ENCODE assay signal across 1 cellular context in the genomic region with DNA sequence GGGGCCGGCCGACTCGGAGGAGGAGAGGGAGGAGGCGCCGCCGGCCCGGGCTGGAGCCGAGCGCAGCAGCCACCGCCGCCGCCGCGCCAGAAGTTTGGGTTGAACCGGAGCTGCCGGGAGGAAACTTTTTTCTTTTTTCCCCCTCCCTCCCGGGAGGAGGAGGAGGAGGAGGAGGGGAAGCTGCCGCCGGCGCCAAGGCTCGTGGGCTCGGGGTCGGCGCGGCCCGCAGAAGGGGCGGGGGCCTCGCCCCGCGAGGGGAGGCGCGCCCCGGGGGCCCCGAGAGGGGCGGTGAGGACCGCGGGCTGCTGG.
TF ChIP-seq lines count a peak whose summit lies in the region.

No MANE protein-coding gene starts in this region.

TF ChIP-seq in HepG2, 621 proteins besides CTCF, POLR2A, EP300 and RAD21 (continued from another document):
- TF ChIP-seq, protein P1, sequence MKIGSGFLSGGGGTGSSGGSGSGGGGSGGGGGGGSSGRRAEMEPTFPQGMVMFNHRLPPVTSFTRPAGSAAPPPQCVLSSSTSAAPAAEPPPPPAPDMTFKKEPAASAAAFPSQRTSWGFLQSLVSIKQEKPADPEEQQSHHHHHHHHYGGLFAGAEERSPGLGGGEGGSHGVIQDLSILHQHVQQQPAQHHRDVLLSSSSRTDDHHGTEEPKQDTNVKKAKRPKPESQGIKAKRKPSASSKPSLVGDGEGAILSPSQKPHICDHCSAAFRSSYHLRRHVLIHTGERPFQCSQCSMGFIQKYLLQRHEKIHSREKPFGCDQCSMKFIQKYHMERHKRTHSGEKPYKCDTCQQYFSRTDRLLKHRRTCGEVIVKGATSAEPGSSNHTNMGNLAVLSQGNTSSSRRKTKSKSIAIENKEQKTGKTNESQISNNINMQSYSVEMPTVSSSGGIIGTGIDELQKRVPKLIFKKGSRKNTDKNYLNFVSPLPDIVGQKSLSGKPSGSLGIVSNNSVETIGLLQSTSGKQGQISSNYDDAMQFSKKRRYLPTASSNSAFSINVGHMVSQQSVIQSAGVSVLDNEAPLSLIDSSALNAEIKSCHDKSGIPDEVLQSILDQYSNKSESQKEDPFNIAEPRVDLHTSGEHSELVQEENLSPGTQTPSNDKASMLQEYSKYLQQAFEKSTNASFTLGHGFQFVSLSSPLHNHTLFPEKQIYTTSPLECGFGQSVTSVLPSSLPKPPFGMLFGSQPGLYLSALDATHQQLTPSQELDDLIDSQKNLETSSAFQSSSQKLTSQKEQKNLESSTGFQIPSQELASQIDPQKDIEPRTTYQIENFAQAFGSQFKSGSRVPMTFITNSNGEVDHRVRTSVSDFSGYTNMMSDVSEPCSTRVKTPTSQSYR (CRISPR knock-in tag; IDR thresholded peaks at IDR 0.05; ENCODE audit: borderline replicate concordance): 0 out of 2 replicates have a peak, but pooled peaks have one; percentile 0
- TF ChIP-seq MAZ (IDR thresholded peaks at IDR 0.05; ENCODE audit: borderline replicate concordance, low read depth, low read length): no peak; the same call in 1 of the 2 replicates
- TF ChIP-seq MAZ (CRISPR knock-in tag; IDR thresholded peaks at IDR 0.05; ENCODE audit: low read depth): peak; percentile 9; the same call in 1 of the 2 replicates
- TF ChIP-seq, protein P2, sequence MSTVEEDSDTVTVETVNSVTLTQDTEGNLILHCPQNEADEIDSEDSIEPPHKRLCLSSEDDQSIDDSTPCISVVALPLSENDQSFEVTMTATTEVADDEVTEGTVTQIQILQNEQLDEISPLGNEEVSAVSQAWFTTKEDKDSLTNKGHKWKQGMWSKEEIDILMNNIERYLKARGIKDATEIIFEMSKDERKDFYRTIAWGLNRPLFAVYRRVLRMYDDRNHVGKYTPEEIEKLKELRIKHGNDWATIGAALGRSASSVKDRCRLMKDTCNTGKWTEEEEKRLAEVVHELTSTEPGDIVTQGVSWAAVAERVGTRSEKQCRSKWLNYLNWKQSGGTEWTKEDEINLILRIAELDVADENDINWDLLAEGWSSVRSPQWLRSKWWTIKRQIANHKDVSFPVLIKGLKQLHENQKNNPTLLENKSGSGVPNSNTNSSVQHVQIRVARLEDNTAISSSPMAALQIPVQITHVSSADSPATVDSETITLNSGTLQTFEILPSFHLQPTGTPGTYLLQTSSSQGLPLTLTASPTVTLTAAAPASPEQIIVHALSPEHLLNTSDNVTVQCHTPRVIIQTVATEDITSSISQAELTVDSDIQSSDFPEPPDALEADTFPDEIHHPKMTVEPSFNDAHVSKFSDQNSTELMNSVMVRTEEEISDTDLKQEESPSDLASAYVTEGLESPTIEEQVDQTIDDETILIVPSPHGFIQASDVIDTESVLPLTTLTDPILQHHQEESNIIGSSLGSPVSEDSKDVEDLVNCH (CRISPR knock-in tag; IDR thresholded peaks at IDR 0.05): no peak
- TF ChIP-seq GATAD2A (CRISPR knock-in tag; IDR thresholded peaks at IDR 0.05): no peak
- no peak for TF ChIP-seq ZNF33A (CRISPR knock-in tag; IDR thresholded peaks at IDR 0.05; ENCODE audit: borderline replicate concordance)
- no peak for TF ChIP-seq RBM39 (IDR thresholded peaks at IDR 0.05; ENCODE audit: low read depth, low read length, poor library complexity, severe bottlenecking)
- TF ChIP-seq, protein P3, sequence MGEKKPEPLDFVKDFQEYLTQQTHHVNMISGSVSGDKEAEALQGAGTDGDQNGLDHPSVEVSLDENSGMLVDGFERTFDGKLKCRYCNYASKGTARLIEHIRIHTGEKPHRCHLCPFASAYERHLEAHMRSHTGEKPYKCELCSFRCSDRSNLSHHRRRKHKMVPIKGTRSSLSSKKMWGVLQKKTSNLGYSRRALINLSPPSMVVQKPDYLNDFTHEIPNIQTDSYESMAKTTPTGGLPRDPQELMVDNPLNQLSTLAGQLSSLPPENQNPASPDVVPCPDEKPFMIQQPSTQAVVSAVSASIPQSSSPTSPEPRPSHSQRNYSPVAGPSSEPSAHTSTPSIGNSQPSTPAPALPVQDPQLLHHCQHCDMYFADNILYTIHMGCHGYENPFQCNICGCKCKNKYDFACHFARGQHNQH (CRISPR knock-in tag; IDR thresholded peaks at IDR 0.05): 0 out of 2 replicates have a peak, but pooled peaks have one; percentile 4
- TF ChIP-seq, protein P4, sequence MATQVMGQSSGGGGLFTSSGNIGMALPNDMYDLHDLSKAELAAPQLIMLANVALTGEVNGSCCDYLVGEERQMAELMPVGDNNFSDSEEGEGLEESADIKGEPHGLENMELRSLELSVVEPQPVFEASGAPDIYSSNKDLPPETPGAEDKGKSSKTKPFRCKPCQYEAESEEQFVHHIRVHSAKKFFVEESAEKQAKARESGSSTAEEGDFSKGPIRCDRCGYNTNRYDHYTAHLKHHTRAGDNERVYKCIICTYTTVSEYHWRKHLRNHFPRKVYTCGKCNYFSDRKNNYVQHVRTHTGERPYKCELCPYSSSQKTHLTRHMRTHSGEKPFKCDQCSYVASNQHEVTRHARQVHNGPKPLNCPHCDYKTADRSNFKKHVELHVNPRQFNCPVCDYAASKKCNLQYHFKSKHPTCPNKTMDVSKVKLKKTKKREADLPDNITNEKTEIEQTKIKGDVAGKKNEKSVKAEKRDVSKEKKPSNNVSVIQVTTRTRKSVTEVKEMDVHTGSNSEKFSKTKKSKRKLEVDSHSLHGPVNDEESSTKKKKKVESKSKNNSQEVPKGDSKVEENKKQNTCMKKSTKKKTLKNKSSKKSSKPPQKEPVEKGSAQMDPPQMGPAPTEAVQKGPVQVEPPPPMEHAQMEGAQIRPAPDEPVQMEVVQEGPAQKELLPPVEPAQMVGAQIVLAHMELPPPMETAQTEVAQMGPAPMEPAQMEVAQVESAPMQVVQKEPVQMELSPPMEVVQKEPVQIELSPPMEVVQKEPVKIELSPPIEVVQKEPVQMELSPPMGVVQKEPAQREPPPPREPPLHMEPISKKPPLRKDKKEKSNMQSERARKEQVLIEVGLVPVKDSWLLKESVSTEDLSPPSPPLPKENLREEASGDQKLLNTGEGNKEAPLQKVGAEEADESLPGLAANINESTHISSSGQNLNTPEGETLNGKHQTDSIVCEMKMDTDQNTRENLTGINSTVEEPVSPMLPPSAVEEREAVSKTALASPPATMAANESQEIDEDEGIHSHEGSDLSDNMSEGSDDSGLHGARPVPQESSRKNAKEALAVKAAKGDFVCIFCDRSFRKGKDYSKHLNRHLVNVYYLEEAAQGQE (IDR thresholded peaks at IDR 0.05; ENCODE audit: borderline replicate concordance in 1 of 2, low read depth in 1 of 2, low read length in 2 of 2): no peak
- TF ChIP-seq, protein P5, sequence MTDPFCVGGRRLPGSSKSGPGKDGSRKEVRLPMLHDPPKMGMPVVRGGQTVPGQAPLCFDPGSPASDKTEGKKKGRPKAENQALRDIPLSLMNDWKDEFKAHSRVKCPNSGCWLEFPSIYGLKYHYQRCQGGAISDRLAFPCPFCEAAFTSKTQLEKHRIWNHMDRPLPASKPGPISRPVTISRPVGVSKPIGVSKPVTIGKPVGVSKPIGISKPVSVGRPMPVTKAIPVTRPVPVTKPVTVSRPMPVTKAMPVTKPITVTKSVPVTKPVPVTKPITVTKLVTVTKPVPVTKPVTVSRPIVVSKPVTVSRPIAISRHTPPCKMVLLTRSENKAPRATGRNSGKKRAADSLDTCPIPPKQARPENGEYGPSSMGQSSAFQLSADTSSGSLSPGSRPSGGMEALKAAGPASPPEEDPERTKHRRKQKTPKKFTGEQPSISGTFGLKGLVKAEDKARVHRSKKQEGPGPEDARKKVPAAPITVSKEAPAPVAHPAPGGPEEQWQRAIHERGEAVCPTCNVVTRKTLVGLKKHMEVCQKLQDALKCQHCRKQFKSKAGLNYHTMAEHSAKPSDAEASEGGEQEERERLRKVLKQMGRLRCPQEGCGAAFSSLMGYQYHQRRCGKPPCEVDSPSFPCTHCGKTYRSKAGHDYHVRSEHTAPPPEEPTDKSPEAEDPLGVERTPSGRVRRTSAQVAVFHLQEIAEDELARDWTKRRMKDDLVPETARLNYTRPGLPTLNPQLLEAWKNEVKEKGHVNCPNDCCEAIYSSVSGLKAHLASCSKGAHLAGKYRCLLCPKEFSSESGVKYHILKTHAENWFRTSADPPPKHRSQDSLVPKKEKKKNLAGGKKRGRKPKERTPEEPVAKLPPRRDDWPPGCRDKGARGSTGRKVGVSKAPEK (CRISPR knock-in tag; IDR thresholded peaks at IDR 0.05; ENCODE audit: borderline replicate concordance): no peak
- no peak for TF ChIP-seq ZNF329 (CRISPR knock-in tag; IDR thresholded peaks at IDR 0.05; ENCODE audit: low read depth)
- 0 out of 2 replicates have a peak, but pooled peaks have one; percentile 16 for TF ChIP-seq YEATS4 (CRISPR knock-in tag; IDR thresholded peaks at IDR 0.05; ENCODE audit: borderline replicate concordance)
- 0 out of 2 replicates have a peak, but pooled peaks have one; percentile 4 for TF ChIP-seq ELF3 (CRISPR knock-in tag; IDR thresholded peaks at IDR 0.05)
- TF ChIP-seq, protein P6, sequence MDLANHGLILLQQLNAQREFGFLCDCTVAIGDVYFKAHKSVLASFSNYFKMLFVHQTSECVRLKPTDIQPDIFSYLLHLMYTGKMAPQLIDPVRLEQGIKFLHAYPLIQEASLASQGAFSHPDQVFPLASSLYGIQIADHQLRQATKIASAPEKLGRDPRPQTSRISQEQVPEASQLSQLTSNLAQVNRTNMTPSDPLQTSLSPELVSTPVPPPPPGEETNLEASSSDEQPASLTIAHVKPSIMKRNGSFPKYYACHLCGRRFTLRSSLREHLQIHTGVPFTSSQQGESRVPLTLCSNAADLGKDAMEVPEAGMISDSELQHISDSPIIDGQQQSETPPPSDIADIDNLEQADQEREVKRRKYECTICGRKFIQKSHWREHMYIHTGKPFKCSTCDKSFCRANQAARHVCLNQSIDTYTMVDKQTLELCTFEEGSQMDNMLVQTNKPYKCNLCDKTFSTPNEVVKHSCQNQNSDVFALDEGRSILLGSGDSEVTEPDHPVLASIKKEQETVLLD (CRISPR knock-in tag; IDR thresholded peaks at IDR 0.05; ENCODE audit: low read depth): peak; percentile 14; the same call in 1 of the 2 replicates
- TF ChIP-seq CREB1 (IDR thresholded peaks at IDR 0.05): no peak
- no peak for TF ChIP-seq CREB1 (CRISPR knock-in tag; IDR thresholded peaks at IDR 0.05)
